In genomic region chr3:9730747-9731205, GRCh38 we compare ENCODE assay signal across 8 cellular contexts. TPM values are rescaled to one million over a fixed set of nuclear protein-coding genes. Genes with fewer than 3 reads are reported as not detected.
DNase-seq lines count a peak whose midpoint lies in the region; ATAC-seq, FAIRE-seq and TF ChIP-seq lines count a peak whose summit lies in the region.

No MANE protein-coding gene starts in this region.

- DNase-seq in D721Med (ENCODE audit: insufficient read length, low spot score) (peak; percentile 62), left cardiac atrium (no peak), sciatic nerve (ENCODE audit: low spot score) (no peak), SHP77 treated with DMSO at 0.1 percent for 48 hours (lab: John Stamatoyannopoulos, UW) (no peak)
- no peak for DNase-seq in activated CD8-positive, alpha-beta memory T cell treated with anti-CD3 and anti-CD28 coated beads for 24 hours

- ATAC-seq in GM19397 (IDR thresholded peaks at IDR 0.05; ENCODE audit: unreplicated experiment) (peak; percentile 36), HG03439 (IDR thresholded peaks at IDR 0.05; ENCODE audit: unreplicated experiment) (peak; percentile 43), left cardiac atrium (peak; percentile 60 to 76), sciatic nerve (peak; percentile 83)

- FAIRE-seq in D721Med (lab: Jason Lieb, UNC), result no peak

- intact Hi-C loops in left cardiac atrium (cut with DNase I) (loop anchor here (10.0 kb wide), 2 partner anchors 74 to 226 kb away; no protein-coding TSS in a partner anchor), sciatic nerve (cut with DNase I) (no loop called here)

- TF ChIP-seq CTCF in D721Med (IDR thresholded peaks at IDR 0.05; ENCODE audit: insufficient read depth, missing control alignments), result no peak
- TF ChIP-seq CTCF in WI38 (IDR thresholded peaks at IDR 0.05; ENCODE audit: low read depth, low read length), result no peak

- H3K4me3 ChIP-seq in WI38 (ENCODE audit: low read depth, low read length), result peak overlapping the region; percentile 59

RNA-seq across cellular contexts. Expression of gene BRPF1, which starts 0.8 kb away (rescaled TPM):
- 10 to 100 TPM; 10.2 to 14.6 TPM for total RNA-seq in left cardiac atrium
- 19.8 TPM for total RNA-seq in sciatic nerve

RNA-seq across cellular contexts. Expression of gene OGG1, which starts 19.0 kb away (rescaled TPM):
- total RNA-seq in left cardiac atrium, result 10 to 100 TPM; 11.8 to 12.6 TPM
- 31.2 TPM for total RNA-seq in sciatic nerve

RNA-seq across cellular contexts. Expression of gene CPNE9, which starts 27.1 kb away (rescaled TPM):
- total RNA-seq in left cardiac atrium (under 1 TPM in 1 of 2 donors, not detected in 1; 0.10 TPM), sciatic nerve (not detected)

RNA-seq across cellular contexts. Expression of gene CAMK1, which starts 39.0 kb away (rescaled TPM):
- 10 to 100 TPM; 24.2 to 27.4 TPM for total RNA-seq in left cardiac atrium
- total RNA-seq in sciatic nerve, result 26.9 TPM
